Comparison of ENCODE assay signal across 17 cellular contexts in genomic region chr7:113013761-113014449, GRCh38.
"Had no signal": no experiment of that assay in that cellular context is flagged by ENCODE, and none has a peak within 500 bp of the region (broad histone marks: within the 10 kb centered on the region; RNA-seq: fewer than 3 reads in every experiment).

No MANE protein-coding gene starts in this region.

- H3K4me3 ChIP-seq: dorsolateral prefrontal cortex, esophagus squamous epithelium, ovary, stomach, thoracic aorta, uterus had no signal

- H3K4me1 ChIP-seq: stomach, uterus had no signal

- H3K9me3 ChIP-seq: ovary, thoracic aorta, uterus had no signal

- H3K36me3 ChIP-seq: brain microvascular endothelial cell, esophagus squamous epithelium, ovary, stomach, thoracic aorta, uterus had no signal

- DNase-seq: activated naive CD4-positive, alpha-beta T cell treated with anti-CD3 and anti-CD28 coated beads, Interleukin-2, amount 50 U/mL, for 16 hours; amniotic stem cell; brain microvascular endothelial cell; dorsolateral prefrontal cortex; esophagus squamous epithelium; foreskin melanocyte; islet precursor cell; left ventricle myocardium superior; mesendoderm; nephron progenitor cell; ovary; stimulated activated CD4-positive, alpha-beta T cell treated with anti-CD3 and anti-CD28 coated beads, Interleukin-15, amount 100 ng/mL, for 24 hours; stimulated activated CD4-positive, alpha-beta T cell treated with anti-CD3 and anti-CD28 coated beads, Interleukin-4, amount 100 ng/mL, for 24 hours; stomach; T-helper 2 cell; uterus had no signal

- ATAC-seq: left ventricle myocardium superior had no signal

- H3K27me3 ChIP-seq: brain microvascular endothelial cell, dorsolateral prefrontal cortex, esophagus squamous epithelium, ovary, stomach, uterus had no signal

- H3K27ac ChIP-seq: brain microvascular endothelial cell, dorsolateral prefrontal cortex, esophagus squamous epithelium, ovary, stomach, thoracic aorta, uterus had no signal
